ENCODE assay signal across 10 cellular contexts in the genomic region with DNA sequence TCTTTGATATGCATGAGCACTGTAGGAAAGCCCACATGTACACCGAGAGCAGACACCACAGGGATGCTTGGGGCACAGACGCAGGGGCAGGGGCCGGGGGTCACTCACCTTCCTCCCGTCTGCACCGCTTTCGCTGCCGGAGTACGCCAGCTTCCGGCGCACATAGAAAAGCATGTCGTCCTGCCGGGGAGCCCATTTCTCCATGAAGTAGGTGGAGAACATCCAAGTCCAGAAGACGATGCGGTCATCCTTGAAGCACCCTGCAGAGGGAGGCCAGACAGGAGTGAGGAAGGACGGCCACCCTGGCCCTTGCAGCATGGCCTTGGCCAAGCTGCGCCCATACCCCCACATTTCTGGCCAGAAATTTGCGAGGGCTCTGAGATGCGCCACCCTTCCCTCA. TPM values are rescaled to one million over a fixed set of nuclear protein-coding genes. Genes with fewer than 3 reads are reported as not detected.
A peak's percentile ranks its signal among the peaks of the same experiment; 100 is the strongest.
DNase-seq lines count a peak whose midpoint lies in the region; ATAC-seq and TF ChIP-seq lines count a peak whose summit lies in the region.
"Had no signal": no experiment of that assay in that cellular context is flagged by ENCODE, and none has a peak within 500 bp of the region (broad histone marks: within the 10 kb centered on the region; RNA-seq: fewer than 3 reads in every experiment).

No MANE protein-coding gene starts in this region.

- TF ChIP-seq EP300 in esophagus muscularis mucosa (IDR thresholded peaks at IDR 0.05): no peak

- peaks cover 26% of the 10 kb centered on the region for H3K4me1 ChIP-seq in A673 (ENCODE audit: insufficient read depth, low read length, poor library complexity, severe bottlenecking)
- H3K4me1 ChIP-seq in esophagus muscularis mucosa: peaks cover 26 to 62% (median 60%) of the 10 kb centered on the region in 4 donors
- peaks cover 30% of the 10 kb centered on the region for H3K4me1 ChIP-seq in osteoblast (ENCODE audit: insufficient read depth, low read length)

- no peaks in the 10 kb centered on the region for H3K27me3 ChIP-seq in A673 (replicated peaks; ENCODE audit: insufficient read depth, low read depth, low read length, poor library complexity)
- H3K27me3 ChIP-seq in esophagus muscularis mucosa: no peaks in the 10 kb centered on the region
- no peaks in the 10 kb centered on the region for H3K27me3 ChIP-seq in osteoblast (ENCODE audit: insufficient read depth, low read length)

- DNase-seq in A673 (ENCODE audit: low spot score) (no peak), RWPE1 (ENCODE audit: low spot score) (no peak), esophagus muscularis mucosa (ENCODE audit: extremely low spot score) (no peak), osteoblast (ENCODE audit: insufficient read length, low spot score, missing footprints) (no peak), HUDEP-2 (lab: John Stamatoyannopoulos, UW; ENCODE audit: unreplicated experiment in 76 of 76) (no peak), medulla oblongata (ENCODE audit: extremely low spot score) (no peak), Ammon's horn (ENCODE audit: low spot score) (no peak)
- DNase-seq: activated gamma-delta T cell treated with Interleukin-2 at 50 U/mL for 16 hours; stimulated activated CD4-positive, alpha-beta T cell treated with anti-CD3 and anti-CD28 coated beads, Interleukin-4, amount 100 ng/mL, for 1 hour had no signal

- H2AFZ ChIP-seq in osteoblast (ENCODE audit: low read length): peak overlapping the region; percentile 31

- intact Hi-C loops in A673 (cut with micrococcal nuclease; ENCODE audit: unreplicated experiment) (no loop called here), esophagus muscularis mucosa (cut with DNase I) (loop anchor here (10.0 kb wide), 1 partner anchor 47 kb away; a partner anchor contains a TSS)

- ATAC-seq in GM18517 (IDR thresholded peaks at IDR 0.05; ENCODE audit: unreplicated experiment): no peak

- H3K4me2 ChIP-seq in osteoblast (ENCODE audit: insufficient read depth, low read length): peak overlapping the region; percentile 95

- WGBS in esophagus muscularis mucosa: 71% methylated on average over 10 of the region's 18 CpGs

- H3K9me3 ChIP-seq in A673 (ENCODE audit: low read depth, low read length, poor library complexity, severe bottlenecking) (no peaks in the 10 kb centered on the region), esophagus muscularis mucosa (no peaks in the 10 kb centered on the region), osteoblast (ENCODE audit: low read depth, low read length) (no peaks in the 10 kb centered on the region)

- TSS peak; percentile 58 for BruUV-seq in A673 (replicated peaks; lab: Mats Ljungman, UMichigan)

- no peak for TF ChIP-seq POLR2A in esophagus muscularis mucosa (IDR thresholded peaks at IDR 0.05; ENCODE audit: low read depth)

- TF ChIP-seq CTCF in A673 (conservative IDR thresholded peaks at IDR 0.05; ENCODE audit: low read depth, low read length): no peak
- TF ChIP-seq CTCF in RWPE1 (conservative IDR thresholded peaks at IDR 0.05; ENCODE audit: low read depth): no peak
- no peak for TF ChIP-seq CTCF in esophagus muscularis mucosa (IDR thresholded peaks at IDR 0.05)
- no peak for TF ChIP-seq CTCF in osteoblast (IDR thresholded peaks at IDR 0.05; ENCODE audit: extremely low read depth, low read depth, low read length)

- H4K20me1 ChIP-seq in osteoblast (ENCODE audit: insufficient read depth, low read length): peaks cover 21% of the 10 kb centered on the region

- H3K4me3 ChIP-seq in A673 (ENCODE audit: low read depth, low read length, poor library complexity, severe bottlenecking): peak overlapping the region; percentile 33
- peak overlapping the region; percentile 41 to 58 (median 52) for H3K4me3 ChIP-seq in esophagus muscularis mucosa
- H3K4me3 ChIP-seq in osteoblast (ENCODE audit: insufficient read depth, low read length): peak overlapping the region; percentile 67

- CTCF ChIA-PET in A673 (lab: Charles Lee): no interaction called here
- CTCF ChIA-PET in RWPE1 (lab: Yijun Ruan, JAX): no interaction called here

- peak overlapping the region; percentile 58 for H3K27ac ChIP-seq in A673 (ENCODE audit: low read depth, low read length, poor library complexity, severe bottlenecking)
- peak overlapping the region; percentile 95 for H3K27ac ChIP-seq in RWPE1
- H3K27ac ChIP-seq in esophagus muscularis mucosa (replicated peaks in 1 of 4): peak overlapping the region; percentile 63 to 81 (median 70)
- peak overlapping the region; percentile 93 for H3K27ac ChIP-seq in osteoblast (ENCODE audit: low read depth, low read length)

- peaks cover 40% of the 10 kb centered on the region for H3K79me2 ChIP-seq in osteoblast (ENCODE audit: insufficient read depth, low read length)

- POLR2A ChIA-PET in A673 (lab: Charles Lee; ENCODE audit: low non-redundant PET) (interaction anchor here (0.5 kb wide), 1 partner anchor 238 kb away, joined by 6 read pairs; no protein-coding TSS in a partner anchor), RWPE1 (lab: Yijun Ruan, JAX; ENCODE audit: low non-redundant PET) (no interaction called here)

- H3K36me3 ChIP-seq in A673 (ENCODE audit: insufficient read depth, low read length, poor library complexity, severe bottlenecking) (no peaks in the 10 kb centered on the region), esophagus muscularis mucosa (peaks cover 0 to 31% (median 8%) of the 10 kb centered on the region in 4 donors), osteoblast (ENCODE audit: insufficient read depth, low read length) (no peaks in the 10 kb centered on the region)

RNA-seq across cellular contexts. Expression of a gene that starts 28.8 kb away (rescaled TPM):
- total RNA-seq in A673 (2021): 54.8 and 64.2 TPM in 2 replicates
- 10 to 100 TPM; 31.6 to 67.1 (median 46.8) TPM for total RNA-seq in esophagus muscularis mucosa
- 31.8 and 43.4 TPM in 2 replicates for total RNA-seq in osteoblast

RNA-seq across cellular contexts. Expression of a gene that starts 48.1 kb away (rescaled TPM):
- total RNA-seq in A673 (2021): 124 and 126 TPM in 2 replicates
- total RNA-seq in esophagus muscularis mucosa: 10 to 100 TPM; 22.7 to 40.3 (median 30.0) TPM
- 34.8 and 54.3 TPM in 2 replicates for total RNA-seq in osteoblast
